In genomic region chr4:148425327-148426110, GRCh38 we compare ENCODE assay signal across 13 cellular contexts. TPM values are rescaled to one million over a fixed set of nuclear protein-coding genes. Genes with fewer than 3 reads are reported as not detected.
DNase-seq lines count a peak whose midpoint lies in the region; ATAC-seq lines count a peak whose summit lies in the region.
"Had no signal": no experiment of that assay in that cellular context is flagged by ENCODE, and none has a peak within 500 bp of the region (broad histone marks: within the 10 kb centered on the region; RNA-seq: fewer than 3 reads in every experiment).

No MANE protein-coding gene starts in this region.

- peaks cover 13% of the 10 kb centered on the region for H3K9me3 Mint-ChIP-seq in activated naive CD8-positive, alpha-beta T cell treated with anti-CD3 and anti-CD28 coated beads for 36 hours

- H3K27ac Mint-ChIP-seq in activated naive CD8-positive, alpha-beta T cell treated with anti-CD3 and anti-CD28 coated beads for 36 hours = peak overlapping the region; percentile 44
- H3K27ac Mint-ChIP-seq: natural killer cell had no signal

- H3K4me3 Mint-ChIP-seq in activated naive CD8-positive, alpha-beta T cell treated with anti-CD3 and anti-CD28 coated beads for 36 hours = no peak overlapping the region
- H3K4me3 Mint-ChIP-seq: natural killer cell had no signal

- H3K27me3 Mint-ChIP-seq in activated naive CD8-positive, alpha-beta T cell treated with anti-CD3 and anti-CD28 coated beads for 36 hours = no peaks in the 10 kb centered on the region

- ATAC-seq in GM19395 (IDR thresholded peaks at IDR 0.05; ENCODE audit: unreplicated experiment) = peak; percentile 90
- peak; percentile 63 for ATAC-seq in HG02938 (IDR thresholded peaks at IDR 0.05; ENCODE audit: unreplicated experiment)
- ATAC-seq in stimulated activated naive CD8-positive, alpha-beta T cell treated with anti-CD3 and anti-CD28 coated beads, Interleukin-15, Interleukin-2, amounts not matched to agents 100 U/mL and 50 U/mL, for 24 hours = peak; percentile 70
- ATAC-seq: natural killer cell had no signal

- peaks cover 58% of the 10 kb centered on the region for H3K4me1 Mint-ChIP-seq in activated naive CD8-positive, alpha-beta T cell treated with anti-CD3 and anti-CD28 coated beads for 36 hours

- DNase-seq in activated naive CD8-positive, alpha-beta T cell treated with anti-CD3 and anti-CD28 coated beads for 36 hours = no peak
- DNase-seq in stimulated activated naive CD8-positive, alpha-beta T cell treated with anti-CD3 and anti-CD28 coated beads, Interleukin-15, Interleukin-2, amounts not matched to agents 100 U/mL and 50 U/mL, for 24 hours = no peak
- DNase-seq in AG20443 (ENCODE audit: low spot score) (no peak), NCI-H2107 (lab: John Stamatoyannopoulos, UW) (no peak), putamen (ENCODE audit: low spot score) (no peak)
- DNase-seq: activated CD4-positive, CD25-positive, alpha-beta regulatory T cell; effector CD4-positive, alpha-beta T cell; natural killer cell; NCI-H1436 treated with DMSO at 0.1 percent for 48 hours; stimulated activated CD4-positive, alpha-beta T cell treated with anti-CD3 and anti-CD28 coated beads, Interleukin-15, amount 100 ng/mL, for 24 hours had no signal

- H3K36me3 Mint-ChIP-seq in activated naive CD8-positive, alpha-beta T cell treated with anti-CD3 and anti-CD28 coated beads for 36 hours = peaks cover 27% of the 10 kb centered on the region
- H3K36me3 Mint-ChIP-seq: natural killer cell had no signal

RNA-seq across cellular contexts. Expression of gene NR3C2, which starts 16.7 kb away (rescaled TPM):
- 1 to 10 TPM; 4.8 to 6.2 TPM for total RNA-seq in activated naive CD8-positive, alpha-beta T cell treated with anti-CD3 and anti-CD28 coated beads for 36 hours
- total RNA-seq: RPMI7951 had no signal
